21 cellular contexts compared by ENCODE assay signal in the genomic region with DNA sequence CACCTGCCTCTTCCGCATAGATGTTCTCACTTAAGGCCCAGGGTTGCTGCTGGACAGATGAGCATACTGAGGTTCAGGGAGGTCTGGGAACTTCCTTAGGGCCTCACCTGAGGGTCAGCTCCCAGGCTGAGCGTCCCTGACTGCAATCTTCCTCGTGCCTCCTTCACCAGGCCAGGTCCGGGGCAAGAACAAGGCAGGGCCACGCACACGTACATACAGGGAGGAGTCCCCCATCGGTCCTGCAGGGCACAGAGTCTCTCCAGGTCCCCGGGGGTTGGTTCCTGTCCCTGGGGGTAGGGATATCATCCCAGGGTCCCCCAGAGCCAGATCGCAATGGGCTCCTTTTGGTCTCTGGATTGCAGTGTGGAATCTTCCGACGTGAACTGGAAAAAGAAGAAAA.
A peak's percentile ranks its signal among the peaks of the same experiment; 100 is the strongest.
DNase-seq lines count a peak whose midpoint lies in the region; ATAC-seq and TF ChIP-seq lines count a peak whose summit lies in the region.
"Had no signal": no experiment of that assay in that cellular context is flagged by ENCODE, and none has a peak within 500 bp of the region (broad histone marks: within the 10 kb centered on the region; RNA-seq: fewer than 3 reads in every experiment).

No MANE protein-coding gene starts in this region.

- CTCF ChIA-PET in activated CD4-positive, alpha-beta memory T cell treated with anti-CD3 and anti-CD28 coated beads, Interleukin-2, amount 10 ng/mL, durations not matched to agents 7 days and 5 days (lab: Charles Lee), result no interaction called here

- no peak overlapping the region for H3K9ac ChIP-seq in NT2/D1 (ENCODE audit: insufficient read length, low read depth)

- no peaks in the 10 kb centered on the region for H3K36me3 Mint-ChIP-seq in activated CD4-positive, alpha-beta memory T cell treated with anti-CD3 and anti-CD28 coated beads, Interleukin-2, amount 10 ng/mL, durations not matched to agents 7 days and 5 days (ENCODE audit: low read depth)
- H3K36me3 Mint-ChIP-seq: CD8-positive, alpha-beta T cell had no signal

- DNase-seq in NT2/D1 (ENCODE audit: low read depth, low spot score) (no peak), left lobe of liver (ENCODE audit: low spot score) (peak; percentile 33), spleen (peak; percentile 45), osteoblast (ENCODE audit: insufficient read length, low spot score, missing footprints) (no peak)
- DNase-seq in activated CD4-positive, alpha-beta memory T cell treated with anti-CD3 and anti-CD28 coated beads, Interleukin-2, amount 10 ng/mL, durations not matched to agents 7 days and 5 days, result peak; percentile 12
- DNase-seq: DMS53, GF-D8, KG1, NCI-H187, NCI-H2227 treated with DMSO at 0.1 percent for 48 hours, NCI-H82, PC-3, right cardiac atrium, SJCRH30, T-helper 17 cell had no signal

- no peaks in the 10 kb centered on the region for H3K79me2 ChIP-seq in osteoblast (ENCODE audit: insufficient read depth, low read length)

- H3K27me3 ChIP-seq in NT2/D1 (ENCODE audit: insufficient read depth, insufficient read length), result peaks cover 32% of the 10 kb centered on the region
- H3K27me3 ChIP-seq in spleen (replicated peaks in 1 of 7), result no peaks in the 10 kb centered on the region
- no peaks in the 10 kb centered on the region for H3K27me3 ChIP-seq in osteoblast (ENCODE audit: insufficient read depth, low read length)
- H3K27me3 ChIP-seq: left lung, SJCRH30 had no signal

- 89 to 95% (median 93%) methylated on average over 9 to 11 of the region's 11 CpGs for WGBS in spleen, 5 donors

- H3K27ac Mint-ChIP-seq in activated CD4-positive, alpha-beta memory T cell treated with anti-CD3 and anti-CD28 coated beads, Interleukin-2, amount 10 ng/mL, durations not matched to agents 7 days and 5 days, result no peak overlapping the region
- H3K27ac Mint-ChIP-seq: activated T-helper 17 cell treated with anti-CD3 and anti-CD28 coated beads, Interleukin-2, amount 50 U/mL, for 72 hours; CD8-positive, alpha-beta T cell; T-helper 17 cell had no signal

- H3K9me3 Mint-ChIP-seq in activated CD4-positive, alpha-beta memory T cell treated with anti-CD3 and anti-CD28 coated beads, Interleukin-2, amount 10 ng/mL, durations not matched to agents 7 days and 5 days, result no peaks in the 10 kb centered on the region
- H3K9me3 Mint-ChIP-seq: activated T-helper 17 cell treated with anti-CD3 and anti-CD28 coated beads, Interleukin-2, amount 50 U/mL, for 72 hours; CD8-positive, alpha-beta T cell had no signal

- no peak for ATAC-seq in left lobe of liver
- no peak for ATAC-seq in GM19397 (IDR thresholded peaks at IDR 0.05; ENCODE audit: unreplicated experiment)
- ATAC-seq in GM21576 (IDR thresholded peaks at IDR 0.05; ENCODE audit: unreplicated experiment), result no peak
- ATAC-seq: activated T-helper 17 cell treated with anti-CD3 and anti-CD28 coated beads, Interleukin-2, amount 50 U/mL, for 72 hours; CD8-positive, alpha-beta T cell; left lung; PC-3; T-helper 17 cell had no signal

- H4K20me1 ChIP-seq in osteoblast (ENCODE audit: insufficient read depth, low read length), result no peaks in the 10 kb centered on the region

- peaks cover 13% of the 10 kb centered on the region for H3K36me3 ChIP-seq in NT2/D1 (ENCODE audit: insufficient read depth, insufficient read length, low read length)
- H3K36me3 ChIP-seq in spleen, result peaks cover 0 to 100% (median 67%) of the 10 kb centered on the region in 6 donors
- H3K36me3 ChIP-seq in osteoblast (ENCODE audit: insufficient read depth, low read length), result peaks cover 62% of the 10 kb centered on the region
- H3K36me3 ChIP-seq: SJCRH30 had no signal

- intact Hi-C loops in spleen (cut with DNase I; ENCODE audit: low total_unique reads), result no loop called here

- no peaks in the 10 kb centered on the region for H3K27me3 Mint-ChIP-seq in activated CD4-positive, alpha-beta memory T cell treated with anti-CD3 and anti-CD28 coated beads, Interleukin-2, amount 10 ng/mL, durations not matched to agents 7 days and 5 days

- H3K27ac ChIP-seq in spleen (no peak overlapping the region), osteoblast (ENCODE audit: low read depth, low read length) (no peak overlapping the region)
- H3K27ac ChIP-seq: left lung, SJCRH30, VCaP had no signal

- peak overlapping the region; percentile 1 for H3K4me3 ChIP-seq in NT2/D1 (ENCODE audit: insufficient read length, low read depth)
- no peak overlapping the region for H3K4me3 ChIP-seq in spleen
- H3K4me3 ChIP-seq in osteoblast (ENCODE audit: insufficient read depth, low read length), result no peak overlapping the region
- H3K4me3 ChIP-seq: left lung, SJCRH30 had no signal

- TF ChIP-seq CTCF in spleen (IDR thresholded peaks at IDR 0.05 in 8 of 11, conservative IDR thresholded peaks at IDR 0.05 in 3 of 11), result no peak
- no peak for TF ChIP-seq CTCF in osteoblast (IDR thresholded peaks at IDR 0.05; ENCODE audit: extremely low read depth, low read depth, low read length)

- H3K4me2 ChIP-seq in osteoblast (ENCODE audit: insufficient read depth, low read length), result no peak overlapping the region

- H2AFZ ChIP-seq in osteoblast (ENCODE audit: low read length), result no peak overlapping the region

- POLR2A ChIA-PET in activated CD4-positive, alpha-beta memory T cell treated with anti-CD3 and anti-CD28 coated beads, Interleukin-2, amount 10 ng/mL, durations not matched to agents 7 days and 5 days (lab: Charles Lee), result no interaction called here

- H3K4me1 Mint-ChIP-seq in activated CD4-positive, alpha-beta memory T cell treated with anti-CD3 and anti-CD28 coated beads, Interleukin-2, amount 10 ng/mL, durations not matched to agents 7 days and 5 days, result no peaks in the 10 kb centered on the region
- H3K4me1 Mint-ChIP-seq: activated T-helper 17 cell treated with anti-CD3 and anti-CD28 coated beads, Interleukin-2, amount 50 U/mL, for 72 hours had no signal

- H3K9me3 ChIP-seq in NT2/D1 (ENCODE audit: insufficient read depth, low read length), result no peaks in the 10 kb centered on the region
- H3K9me3 ChIP-seq in spleen, result no peaks in the 10 kb centered on the region
- H3K9me3 ChIP-seq in osteoblast (ENCODE audit: low read depth, low read length), result no peaks in the 10 kb centered on the region
- H3K9me3 ChIP-seq: left lung, SJCRH30 had no signal

- peaks cover 37% of the 10 kb centered on the region for H3K4me1 ChIP-seq in NT2/D1 (ENCODE audit: insufficient read depth, insufficient read length)
- peaks cover 0 to 20% (median 4%) of the 10 kb centered on the region in 6 donors for H3K4me1 ChIP-seq in spleen
- H3K4me1 ChIP-seq in osteoblast (ENCODE audit: insufficient read depth, low read length), result no peaks in the 10 kb centered on the region
- H3K4me1 ChIP-seq: left lung had no signal

- TF ChIP-seq POLR2A in spleen (IDR thresholded peaks at IDR 0.05), result no peak

- no peak overlapping the region for H3K4me3 Mint-ChIP-seq in activated CD4-positive, alpha-beta memory T cell treated with anti-CD3 and anti-CD28 coated beads, Interleukin-2, amount 10 ng/mL, durations not matched to agents 7 days and 5 days
- H3K4me3 Mint-ChIP-seq: activated T-helper 17 cell treated with anti-CD3 and anti-CD28 coated beads, Interleukin-2, amount 50 U/mL, for 72 hours; CD8-positive, alpha-beta T cell; T-helper 17 cell had no signal

Comparison
In these comparisons a context has a peak if more than half of its experiments do, and no peak if none do; other contexts are left out.
1. DNase-seq: peak in activated CD4-positive, alpha-beta memory T cell treated with anti-CD3 and anti-CD28 coated beads, Interleukin-2, amount 10 ng/mL, durations not matched to agents 7 days and 5 days (single experiment), left lobe of liver (single experiment) and spleen (single experiment); none in NT2/D1 (single experiment) and osteoblast (single experiment).